Comparison of ENCODE assay signal across 11 cellular contexts in genomic region chr3:142852009-142852408, GRCh38. TPM values are rescaled to one million over a fixed set of nuclear protein-coding genes. Genes with fewer than 3 reads are reported as not detected.
"Had no signal": no experiment of that assay in that cellular context is flagged by ENCODE, and none has a peak within 500 bp of the region (broad histone marks: within the 10 kb centered on the region; RNA-seq: fewer than 3 reads in every experiment).

No MANE protein-coding gene starts in this region.

- H3K4me3 Mint-ChIP-seq: activated CD4-positive, alpha-beta memory T cell treated with anti-CD3 and anti-CD28 coated beads for 36 hours; activated naive CD8-positive, alpha-beta T cell treated with anti-CD3 and anti-CD28 coated beads, Interleukin-2, amount 50 U/mL, for 24 hours; activated T-helper 1 cell treated with anti-CD3 and anti-CD28 coated beads, Interleukin-12 subunit alpha, Interleukin-12 subunit beta, Interleukin-2, Interleukin-4 antibody, amounts not matched to agents 30 ng/mL and 10 ng/mL and 1 ng/mL, durations not matched to agents 14 hours and 24 hours and 36 hours; neural progenitor cell had no signal

- H3K4me3 ChIP-seq: ascending aorta, dorsolateral prefrontal cortex, lung, neural progenitor cell, ovary, transverse colon had no signal

- DNase-seq: activated CD4-positive, alpha-beta memory T cell treated with anti-CD3 and anti-CD28 coated beads for 36 hours; activated naive CD4-positive, alpha-beta T cell treated with Interleukin-2 at 50 U/mL for 16 hours; activated naive CD8-positive, alpha-beta T cell treated with anti-CD3 and anti-CD28 coated beads, Interleukin-2, amount 50 U/mL, for 24 hours; dorsolateral prefrontal cortex; midbrain; ovary; transverse colon had no signal

- H3K4me1 Mint-ChIP-seq: activated naive CD8-positive, alpha-beta T cell treated with anti-CD3 and anti-CD28 coated beads, Interleukin-2, amount 50 U/mL, for 24 hours had no signal

- H3K27ac Mint-ChIP-seq: activated CD4-positive, alpha-beta memory T cell treated with anti-CD3 and anti-CD28 coated beads for 36 hours; activated naive CD8-positive, alpha-beta T cell treated with anti-CD3 and anti-CD28 coated beads, Interleukin-2, amount 50 U/mL, for 24 hours; activated T-helper 1 cell treated with anti-CD3 and anti-CD28 coated beads, Interleukin-12 subunit alpha, Interleukin-12 subunit beta, Interleukin-2, Interleukin-4 antibody, amounts not matched to agents 30 ng/mL and 10 ng/mL and 1 ng/mL, durations not matched to agents 14 hours and 24 hours and 36 hours; neural progenitor cell had no signal

- H2AFZ ChIP-seq: neural progenitor cell had no signal

- H3K4me2 ChIP-seq: neural progenitor cell had no signal

- H3K27ac ChIP-seq: ascending aorta, dorsolateral prefrontal cortex, neural progenitor cell, ovary, transverse colon had no signal

- H3K9me3 Mint-ChIP-seq: activated CD4-positive, alpha-beta memory T cell treated with anti-CD3 and anti-CD28 coated beads for 36 hours; activated naive CD8-positive, alpha-beta T cell treated with anti-CD3 and anti-CD28 coated beads, Interleukin-2, amount 50 U/mL, for 24 hours; activated T-helper 1 cell treated with anti-CD3 and anti-CD28 coated beads, Interleukin-12 subunit alpha, Interleukin-12 subunit beta, Interleukin-2, Interleukin-4 antibody, amounts not matched to agents 30 ng/mL and 10 ng/mL and 1 ng/mL, durations not matched to agents 14 hours and 24 hours and 36 hours; neural progenitor cell had no signal

- H3K27me3 ChIP-seq: ascending aorta, dorsolateral prefrontal cortex, neural progenitor cell, ovary, transverse colon had no signal

- H3K9me3 ChIP-seq: ascending aorta, ovary, transverse colon had no signal

- H3K4me1 ChIP-seq: ascending aorta, neural progenitor cell, transverse colon had no signal

- H3K36me3 Mint-ChIP-seq: activated CD4-positive, alpha-beta memory T cell treated with anti-CD3 and anti-CD28 coated beads for 36 hours; neural progenitor cell had no signal

- H3K9ac ChIP-seq: neural progenitor cell had no signal

- H3K36me3 ChIP-seq: ascending aorta, neural progenitor cell, ovary, transverse colon had no signal

- ATAC-seq: activated naive CD8-positive, alpha-beta T cell treated with anti-CD3 and anti-CD28 coated beads, Interleukin-2, amount 50 U/mL, for 24 hours had no signal

RNA-seq across cellular contexts. Expression of gene PCOLCE2, which starts 36.9 kb away (rescaled TPM):
- total RNA-seq: activated T-helper 1 cell treated with anti-CD3 and anti-CD28 coated beads, Interleukin-12 subunit alpha, Interleukin-12 subunit beta, Interleukin-2, Interleukin-4 antibody, amounts not matched to agents 30 ng/mL and 10 ng/mL and 1 ng/mL, durations not matched to agents 14 hours and 24 hours and 36 hours had no signal
